ENCODE assay signal across 22 cellular contexts in genomic region chr2:184452907-184453306, GRCh38.
DNase-seq lines count a peak whose midpoint lies in the region; ATAC-seq and TF ChIP-seq lines count a peak whose summit lies in the region.
"Had no signal": no experiment of that assay in that cellular context is flagged by ENCODE, and none has a peak within 500 bp of the region (broad histone marks: within the 10 kb centered on the region; RNA-seq: fewer than 3 reads in every experiment).

No MANE protein-coding gene starts in this region.

- no peak for DNase-seq in NCI-H2196 (lab: John Stamatoyannopoulos, UW; ENCODE audit: unreplicated experiment)
- no peak for DNase-seq in hypothalamus (lab: John Stamatoyannopoulos, UW)
- no peak for DNase-seq in natural killer cell treated with Interleukin-12 subunit alpha and Interleukin-12 subunit beta and Interleukin-15 and Interleukin-18, amount 100 ng/mL, for 72 hours (ENCODE audit: low spot score)
- DNase-seq: activated CD4-positive, alpha-beta T cell treated with anti-CD3 and anti-CD28 coated beads for 48 hours; activated naive CD4-positive, alpha-beta T cell treated with Interleukin-2 at 50 U/mL for 16 hours; CD4-positive, alpha-beta memory T cell; DMS79; endodermal cell; islet precursor cell; MG63; natural killer cell; NCI-H2081; NCI-H526 treated with DMSO at 0.1 percent for 48 hours; stimulated activated CD4-positive, alpha-beta T cell treated with anti-CD3 and anti-CD28 coated beads, Interleukin-4, amount 100 ng/mL, for 1 hour; substantia nigra had no signal

- ATAC-seq in GM18505 (IDR thresholded peaks at IDR 0.05; ENCODE audit: unreplicated experiment): peak; percentile 69
- ATAC-seq in GM19395 (IDR thresholded peaks at IDR 0.05; ENCODE audit: unreplicated experiment): peak; percentile 55
- ATAC-seq in HG02798 (IDR thresholded peaks at IDR 0.05; ENCODE audit: poor library complexity, unreplicated experiment): peak; percentile 50
- ATAC-seq in HG03558 (IDR thresholded peaks at IDR 0.05; ENCODE audit: extremely low read depth, unreplicated experiment): peak; percentile 61
- no peak for ATAC-seq in esophagus mucosa
- no peak for ATAC-seq in natural killer cell treated with Interleukin-12 subunit alpha and Interleukin-12 subunit beta and Interleukin-15 and Interleukin-18, amount 100 ng/mL, for 72 hours
- ATAC-seq: HepG2, natural killer cell had no signal

- no peak overlapping the region for H3K27ac Mint-ChIP-seq in natural killer cell treated with Interleukin-12 subunit alpha and Interleukin-12 subunit beta and Interleukin-15 and Interleukin-18, amount 100 ng/mL, for 72 hours
- H3K27ac Mint-ChIP-seq: CD4-positive, alpha-beta memory T cell; endodermal cell; memory B cell; natural killer cell had no signal

- no peaks in the 10 kb centered on the region for H3K27me3 Mint-ChIP-seq in natural killer cell treated with Interleukin-12 subunit alpha and Interleukin-12 subunit beta and Interleukin-15 and Interleukin-18, amount 100 ng/mL, for 72 hours
- H3K27me3 Mint-ChIP-seq: CD4-positive, alpha-beta memory T cell; memory B cell had no signal

- H3K4me3 Mint-ChIP-seq in natural killer cell treated with Interleukin-12 subunit alpha and Interleukin-12 subunit beta and Interleukin-15 and Interleukin-18, amount 100 ng/mL, for 72 hours: no peak overlapping the region
- H3K4me3 Mint-ChIP-seq: CD4-positive, alpha-beta memory T cell; endodermal cell; memory B cell; natural killer cell had no signal

- no peaks in the 10 kb centered on the region for H3K36me3 Mint-ChIP-seq in natural killer cell treated with Interleukin-12 subunit alpha and Interleukin-12 subunit beta and Interleukin-15 and Interleukin-18, amount 100 ng/mL, for 72 hours
- H3K36me3 Mint-ChIP-seq: CD4-positive, alpha-beta memory T cell; memory B cell had no signal

- no peaks in the 10 kb centered on the region for H3K4me1 Mint-ChIP-seq in natural killer cell treated with Interleukin-12 subunit alpha and Interleukin-12 subunit beta and Interleukin-15 and Interleukin-18, amount 100 ng/mL, for 72 hours (ENCODE audit: low read depth in 2 of 2)
- H3K4me1 Mint-ChIP-seq: CD4-positive, alpha-beta memory T cell; memory B cell; natural killer cell had no signal

- H3K9me3 Mint-ChIP-seq in natural killer cell treated with Interleukin-12 subunit alpha and Interleukin-12 subunit beta and Interleukin-15 and Interleukin-18, amount 100 ng/mL, for 72 hours: peaks cover 19% of the 10 kb centered on the region
- H3K9me3 Mint-ChIP-seq: endodermal cell, memory B cell had no signal

- no peak for TF ChIP-seq POLR2A in GM18505 (IDR thresholded peaks at IDR 0.05; ENCODE audit: borderline replicate concordance, extremely low read depth, insufficient read depth, insufficient read length)

Comparison
In these comparisons a context has a peak if more than half of its experiments do, and no peak if none do; other contexts are left out.
1. ATAC-seq: peak in GM18505 (single experiment), GM19395 (single experiment), HG02798 (single experiment) and HG03558 (single experiment); none in esophagus mucosa (single experiment) and natural killer cell treated with Interleukin-12 subunit alpha and Interleukin-12 subunit beta and Interleukin-15 and Interleukin-18, amount 100 ng/mL, for 72 hours (0 of 2).